ENCODE assay signal across 33 cellular contexts in the genomic region with DNA sequence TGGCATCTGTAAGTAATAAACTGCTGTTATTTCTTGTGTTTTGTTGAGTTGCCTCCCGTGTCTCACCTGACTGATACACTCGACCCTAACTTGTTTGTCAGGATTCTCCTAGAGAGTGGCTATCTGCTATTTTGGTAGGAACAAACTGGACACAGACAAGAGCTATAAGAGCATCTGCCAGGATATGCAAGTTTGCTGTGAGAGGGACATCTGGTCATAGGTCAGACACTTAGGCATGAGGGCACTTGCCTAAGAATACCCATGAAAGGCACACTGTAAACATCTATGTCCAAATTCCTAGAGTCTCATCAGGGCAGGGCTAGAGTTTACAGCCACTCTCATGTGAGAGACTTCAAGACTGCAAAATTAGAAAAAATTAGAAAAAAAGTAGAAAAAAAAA.
"Had no signal": no experiment of that assay in that cellular context is flagged by ENCODE, and none has a peak within 500 bp of the region (broad histone marks: within the 10 kb centered on the region; RNA-seq: fewer than 3 reads in every experiment).

No MANE protein-coding gene starts in this region.

- ATAC-seq: activated naive CD4-positive, alpha-beta T cell treated with anti-CD3 and anti-CD28 coated beads, Interleukin-2, amount 50 U/mL, for 72 hours; activated T-cell treated with anti-CD3 and anti-CD28 coated beads, Interleukin-2, amount 50 U/mL, for 72 hours; T-helper 17 cell had no signal

- H3K36me3 ChIP-seq: breast epithelium, cardiac muscle cell, colonic mucosa, esophagus squamous epithelium had no signal

- FAIRE-seq: endometrium, endothelial cell of umbilical vein, frontal cortex had no signal

- H3K4me1 Mint-ChIP-seq: activated CD4-positive, alpha-beta memory T cell treated with anti-CD3 and anti-CD28 coated beads, Interleukin-2, amount 10 ng/mL, durations not matched to agents 7 days and 5 days; activated CD4-positive, alpha-beta T cell treated with anti-CD3 and anti-CD28 coated beads, Interleukin-2, amount 10 ng/mL, durations not matched to agents 7 days and 5 days; activated naive CD4-positive, alpha-beta T cell treated with anti-CD3 and anti-CD28 coated beads, Interleukin-2, amount 10 ng/mL, durations not matched to agents 7 days and 5 days; activated naive CD8-positive, alpha-beta T cell treated with anti-CD3 and anti-CD28 coated beads, Interleukin-2, amount 10 ng/mL, durations not matched to agents 7 days and 5 days; brain had no signal

- H3K27ac ChIP-seq: ascending aorta, breast epithelium, cardiac muscle cell, colonic mucosa, epithelial cell of prostate, esophagus squamous epithelium had no signal

- DNase-seq: activated CD4-positive, alpha-beta memory T cell treated with anti-CD3 and anti-CD28 coated beads, Interleukin-2, amount 10 ng/mL, durations not matched to agents 7 days and 5 days; activated CD4-positive, alpha-beta T cell treated with anti-CD3 and anti-CD28 coated beads for 4 hours; activated CD4-positive, alpha-beta T cell treated with anti-CD3 and anti-CD28 coated beads, Interleukin-2, amount 10 ng/mL, durations not matched to agents 7 days and 5 days; activated CD4-positive, alpha-beta T cell treated with anti-CD3 and anti-CD28 coated beads, Interleukin-2, amount 50 U/mL, for 4 hours; activated CD4-positive, CD25-positive, alpha-beta regulatory T cell; activated CD4-positive, CD25-positive, alpha-beta regulatory T cell treated with anti-CD3 and anti-CD28 coated beads, Interleukin-2, amount 50 U/mL, for 72 hours; activated CD8-positive, alpha-beta memory T cell treated with anti-CD3 and anti-CD28 coated beads, Interleukin-2, amount 50 U/mL, for 48 hours; activated gamma-delta T cell; activated naive CD4-positive, alpha-beta T cell; activated naive CD4-positive, alpha-beta T cell treated with anti-CD3 and anti-CD28 coated beads, Interleukin-2, amount 10 ng/mL, durations not matched to agents 7 days and 5 days; activated naive CD8-positive, alpha-beta T cell treated with anti-CD3 and anti-CD28 coated beads, Interleukin-2, amount 10 ng/mL, durations not matched to agents 7 days and 5 days; activated T-cell treated with anti-CD3 and anti-CD28 coated beads for 4 hours; activated T-cell treated with anti-CD3 and anti-CD28 coated beads, Interleukin-2, amount 50 U/mL, for 24 hours; activated T-cell treated with anti-CD3 and anti-CD28 coated beads, Interleukin-2, amount 50 U/mL, for 72 hours; central memory CD4-positive, alpha-beta T cell; cerebellar nuclear complex; colonic mucosa; effector CD8-positive, alpha-beta T cell; esophagus squamous epithelium; head of caudate nucleus; T-helper 1 cell; T-helper 17 cell; T1000 had no signal

- H3K9me3 Mint-ChIP-seq: activated CD4-positive, alpha-beta memory T cell treated with anti-CD3 and anti-CD28 coated beads, Interleukin-2, amount 10 ng/mL, durations not matched to agents 7 days and 5 days; activated CD4-positive, alpha-beta T cell treated with anti-CD3 and anti-CD28 coated beads, Interleukin-2, amount 10 ng/mL, durations not matched to agents 7 days and 5 days; activated naive CD4-positive, alpha-beta T cell treated with anti-CD3 and anti-CD28 coated beads, Interleukin-2, amount 10 ng/mL, durations not matched to agents 7 days and 5 days; activated naive CD8-positive, alpha-beta T cell treated with anti-CD3 and anti-CD28 coated beads, Interleukin-2, amount 10 ng/mL, durations not matched to agents 7 days and 5 days; activated T-cell treated with anti-CD3 and anti-CD28 coated beads, Interleukin-2, amount 50 U/mL, for 24 hours; activated T-cell treated with anti-CD3 and anti-CD28 coated beads, Interleukin-2, amount 50 U/mL, for 72 hours; T-helper 2 cell treated with Interferon-gamma antibody and Interleukin-4, amounts not matched to agents 5 μg/mL and 100 μg/mL, for 36 hours had no signal

- H3K4me3 ChIP-seq: ascending aorta, breast epithelium, cardiac muscle cell, colonic mucosa, esophagus squamous epithelium had no signal

- H3K27ac Mint-ChIP-seq: activated CD4-positive, alpha-beta memory T cell treated with anti-CD3 and anti-CD28 coated beads, Interleukin-2, amount 10 ng/mL, durations not matched to agents 7 days and 5 days; activated CD4-positive, alpha-beta T cell treated with anti-CD3 and anti-CD28 coated beads, Interleukin-2, amount 10 ng/mL, durations not matched to agents 7 days and 5 days; activated naive CD4-positive, alpha-beta T cell treated with anti-CD3 and anti-CD28 coated beads, Interleukin-2, amount 10 ng/mL, durations not matched to agents 7 days and 5 days; activated naive CD8-positive, alpha-beta T cell treated with anti-CD3 and anti-CD28 coated beads, Interleukin-2, amount 10 ng/mL, durations not matched to agents 7 days and 5 days; activated T-cell treated with anti-CD3 and anti-CD28 coated beads, Interleukin-2, amount 50 U/mL, for 24 hours; activated T-cell treated with anti-CD3 and anti-CD28 coated beads, Interleukin-2, amount 50 U/mL, for 72 hours; brain; T-helper 17 cell; T-helper 2 cell treated with Interferon-gamma antibody and Interleukin-4, amounts not matched to agents 5 μg/mL and 100 μg/mL, for 36 hours had no signal

- H3K9me3 ChIP-seq: ascending aorta, breast epithelium, colonic mucosa, esophagus squamous epithelium had no signal

- H3K27me3 ChIP-seq: ascending aorta, breast epithelium, cardiac muscle cell, colonic mucosa, esophagus squamous epithelium had no signal

- H3K27me3 Mint-ChIP-seq: activated CD4-positive, alpha-beta memory T cell treated with anti-CD3 and anti-CD28 coated beads, Interleukin-2, amount 10 ng/mL, durations not matched to agents 7 days and 5 days; activated CD4-positive, alpha-beta T cell treated with anti-CD3 and anti-CD28 coated beads, Interleukin-2, amount 10 ng/mL, durations not matched to agents 7 days and 5 days; activated naive CD4-positive, alpha-beta T cell treated with anti-CD3 and anti-CD28 coated beads, Interleukin-2, amount 10 ng/mL, durations not matched to agents 7 days and 5 days; activated naive CD8-positive, alpha-beta T cell treated with anti-CD3 and anti-CD28 coated beads, Interleukin-2, amount 10 ng/mL, durations not matched to agents 7 days and 5 days; activated T-cell treated with anti-CD3 and anti-CD28 coated beads, Interleukin-2, amount 50 U/mL, for 24 hours; T-helper 17 cell had no signal

- H3K4me1 ChIP-seq: ascending aorta, breast epithelium, colonic mucosa, esophagus squamous epithelium had no signal

- H3K4me3 Mint-ChIP-seq: activated CD4-positive, alpha-beta memory T cell treated with anti-CD3 and anti-CD28 coated beads, Interleukin-2, amount 10 ng/mL, durations not matched to agents 7 days and 5 days; activated CD4-positive, alpha-beta T cell treated with anti-CD3 and anti-CD28 coated beads, Interleukin-2, amount 10 ng/mL, durations not matched to agents 7 days and 5 days; activated naive CD4-positive, alpha-beta T cell treated with anti-CD3 and anti-CD28 coated beads, Interleukin-2, amount 10 ng/mL, durations not matched to agents 7 days and 5 days; activated naive CD8-positive, alpha-beta T cell treated with anti-CD3 and anti-CD28 coated beads, Interleukin-2, amount 10 ng/mL, durations not matched to agents 7 days and 5 days; activated T-cell treated with anti-CD3 and anti-CD28 coated beads, Interleukin-2, amount 50 U/mL, for 24 hours; activated T-cell treated with anti-CD3 and anti-CD28 coated beads, Interleukin-2, amount 50 U/mL, for 72 hours; brain; T-helper 17 cell; T-helper 2 cell treated with Interferon-gamma antibody and Interleukin-4, amounts not matched to agents 5 μg/mL and 100 μg/mL, for 36 hours had no signal
